In genomic region chr12:89236237-89236636, GRCh38 we compare ENCODE assay signal across 13 cellular contexts.
A peak's percentile ranks its signal among the peaks of the same experiment; 100 is the strongest.
DNase-seq lines count a peak whose midpoint lies in the region; ATAC-seq and TF ChIP-seq lines count a peak whose summit lies in the region.
"Had no signal": no experiment of that assay in that cellular context is flagged by ENCODE, and none has a peak within 500 bp of the region (broad histone marks: within the 10 kb centered on the region; RNA-seq: fewer than 3 reads in every experiment).

No MANE protein-coding gene starts in this region.

- no peaks in the 10 kb centered on the region for H3K27me3 Mint-ChIP-seq in activated CD4-positive, alpha-beta memory T cell treated with anti-CD3 and anti-CD28 coated beads, Interleukin-2, amount 10 ng/mL, durations not matched to agents 7 days and 5 days
- H3K27me3 Mint-ChIP-seq in CD14-positive monocyte (ENCODE audit: low read depth in 3 of 3) = peaks cover 0 to 1% (median 0%) of the 10 kb centered on the region in 3 donors

- H3K4me1 ChIP-seq in A673 (ENCODE audit: insufficient read depth, low read length, poor library complexity, severe bottlenecking) (peaks cover 47% of the 10 kb centered on the region), heart left ventricle (peaks cover 0 to 39% (median 21%) of the 10 kb centered on the region in 12 donors)

- H3K27me3 ChIP-seq in A673 (replicated peaks; ENCODE audit: insufficient read depth, low read depth, low read length, poor library complexity) (no peaks in the 10 kb centered on the region), heart left ventricle (no peaks in the 10 kb centered on the region)

- H3K27ac Mint-ChIP-seq in activated CD4-positive, alpha-beta memory T cell treated with anti-CD3 and anti-CD28 coated beads, Interleukin-2, amount 10 ng/mL, durations not matched to agents 7 days and 5 days = peak overlapping the region; percentile 91
- H3K27ac Mint-ChIP-seq in CD14-positive monocyte = no peak overlapping the region

- intact Hi-C loops in A673 (cut with micrococcal nuclease; ENCODE audit: unreplicated experiment) (no loop called here), heart left ventricle (cut with DNase I) (loop anchor here in 3 of 10 donors (5.0 to 10.0 kb wide), 2 partner anchors 59 to 109 kb away; no protein-coding TSS in a partner anchor), CD14-positive monocyte (cut with micrococcal nuclease) (no loop called here)

- H3K36me3 ChIP-seq in A673 (ENCODE audit: insufficient read depth, low read length, poor library complexity, severe bottlenecking) = no peaks in the 10 kb centered on the region
- H3K36me3 ChIP-seq in heart left ventricle = no peaks in the 10 kb centered on the region

- no peak overlapping the region for H3K4me3 Mint-ChIP-seq in activated CD4-positive, alpha-beta memory T cell treated with anti-CD3 and anti-CD28 coated beads, Interleukin-2, amount 10 ng/mL, durations not matched to agents 7 days and 5 days
- H3K4me3 Mint-ChIP-seq in CD14-positive monocyte = no peak overlapping the region

- H3K4me1 Mint-ChIP-seq in activated CD4-positive, alpha-beta memory T cell treated with anti-CD3 and anti-CD28 coated beads, Interleukin-2, amount 10 ng/mL, durations not matched to agents 7 days and 5 days = peaks cover 80% of the 10 kb centered on the region
- peaks cover 34% of the 10 kb centered on the region for H3K4me1 Mint-ChIP-seq in CD14-positive monocyte

- DNase-seq in A673 (ENCODE audit: low spot score) (peak; percentile 70), EL (peak; percentile 18), fibroblast of the aortic adventitia (ENCODE audit: low read depth) (peak; percentile 27), C1 segment of cervical spinal cord (lab: John Stamatoyannopoulos, UW) (no peak), heart left ventricle (no peak), CD14-positive monocyte (ENCODE audit: low spot score) (no peak)
- DNase-seq in activated CD4-positive, alpha-beta memory T cell treated with anti-CD3 and anti-CD28 coated beads, Interleukin-2, amount 10 ng/mL, durations not matched to agents 7 days and 5 days = no peak
- DNase-seq: activated gamma-delta T cell treated with Interleukin-2 at 50 U/mL for 16 hours, cerebellar nuclear complex, NCI-H2107, nephron progenitor cell had no signal

- POLR2A ChIA-PET in A673 (lab: Charles Lee; ENCODE audit: low non-redundant PET) = no interaction called here
- POLR2A ChIA-PET in activated CD4-positive, alpha-beta memory T cell treated with anti-CD3 and anti-CD28 coated beads, Interleukin-2, amount 10 ng/mL, durations not matched to agents 7 days and 5 days (lab: Charles Lee) = interaction anchor here (1.1 to 3.4 kb wide), 8 partner anchors 8 to 116 kb away, joined by 3 to 54 read pairs (median 8); partner anchors contain the start of gene DUSP6

- no peak for TF ChIP-seq POLR2A in heart left ventricle (IDR thresholded peaks at IDR 0.05)

- TF ChIP-seq CTCF in A673 (conservative IDR thresholded peaks at IDR 0.05; ENCODE audit: low read depth, low read length) (no peak), fibroblast of the aortic adventitia (IDR thresholded peaks at IDR 0.05; ENCODE audit: insufficient read depth, low read length) (no peak), heart left ventricle (IDR thresholded peaks at IDR 0.05) (no peak), CD14-positive monocyte (IDR thresholded peaks at IDR 0.05) (no peak)

- H3K9me3 Mint-ChIP-seq in activated CD4-positive, alpha-beta memory T cell treated with anti-CD3 and anti-CD28 coated beads, Interleukin-2, amount 10 ng/mL, durations not matched to agents 7 days and 5 days = peaks cover 45% of the 10 kb centered on the region
- peaks cover 0 to 10% (median 2%) of the 10 kb centered on the region in 7 donors for H3K9me3 Mint-ChIP-seq in CD14-positive monocyte

- 42 to 62% (median 50%) methylated on average over 1 of the region's 1 CpG for whole genome bisulfite sequencing in heart left ventricle, 4 donors

- H3K4me3 ChIP-seq in A673 (ENCODE audit: low read depth, low read length, poor library complexity, severe bottlenecking) = no peak overlapping the region
- H3K4me3 ChIP-seq in fibroblast of the aortic adventitia (ENCODE audit: low read depth, low read length) = no peak overlapping the region
- H3K4me3 ChIP-seq in heart left ventricle = no peak overlapping the region

- BruUV-seq in A673 (replicated peaks; lab: Mats Ljungman, UMichigan) = no TSS peak

- CTCF ChIA-PET in A673 (lab: Charles Lee) = no interaction called here
- CTCF ChIA-PET in activated CD4-positive, alpha-beta memory T cell treated with anti-CD3 and anti-CD28 coated beads, Interleukin-2, amount 10 ng/mL, durations not matched to agents 7 days and 5 days (lab: Charles Lee) = interaction anchor here (2.4 to 3.1 kb wide), 2 partner anchors 8 to 11 kb away, joined by 14 to 19 read pairs; no protein-coding TSS in a partner anchor

- peaks cover 55% of the 10 kb centered on the region for H3K36me3 Mint-ChIP-seq in activated CD4-positive, alpha-beta memory T cell treated with anti-CD3 and anti-CD28 coated beads, Interleukin-2, amount 10 ng/mL, durations not matched to agents 7 days and 5 days (ENCODE audit: low read depth)
- peaks cover 0 to 7% of the 10 kb centered on the region in 2 donors for H3K36me3 Mint-ChIP-seq in CD14-positive monocyte

- peak overlapping the region; percentile 14 for H3K27ac ChIP-seq in A673 (ENCODE audit: low read depth, low read length, poor library complexity, severe bottlenecking)
- peak overlapping the region in 3 of 12 donors; percentile 4 to 67 (median 61) for H3K27ac ChIP-seq in heart left ventricle
- H3K27ac ChIP-seq: KMS-11 had no signal

- ATAC-seq in heart left ventricle (no peak), GM18517 (IDR thresholded peaks at IDR 0.05; ENCODE audit: unreplicated experiment) (no peak)

- peaks cover 5% of the 10 kb centered on the region for H3K9me3 ChIP-seq in A673 (ENCODE audit: low read depth, low read length, poor library complexity, severe bottlenecking)
- peaks cover 0 to 2% (median 0%) of the 10 kb centered on the region in 12 donors for H3K9me3 ChIP-seq in heart left ventricle

Comparison
In these comparisons a context has a peak if more than half of its experiments do, and no peak if none do; other contexts are left out.
1. DNase-seq: peak in A673 (single experiment), EL (single experiment) and fibroblast of the aortic adventitia (single experiment); none in activated CD4-positive, alpha-beta memory T cell treated with anti-CD3 and anti-CD28 coated beads, Interleukin-2, amount 10 ng/mL, durations not matched to agents 7 days and 5 days (single experiment), C1 segment of cervical spinal cord (0 of 14), heart left ventricle (0 of 5) and CD14-positive monocyte (single experiment).